Comparison of ENCODE assay signal across 10 cellular contexts in the genomic region with DNA sequence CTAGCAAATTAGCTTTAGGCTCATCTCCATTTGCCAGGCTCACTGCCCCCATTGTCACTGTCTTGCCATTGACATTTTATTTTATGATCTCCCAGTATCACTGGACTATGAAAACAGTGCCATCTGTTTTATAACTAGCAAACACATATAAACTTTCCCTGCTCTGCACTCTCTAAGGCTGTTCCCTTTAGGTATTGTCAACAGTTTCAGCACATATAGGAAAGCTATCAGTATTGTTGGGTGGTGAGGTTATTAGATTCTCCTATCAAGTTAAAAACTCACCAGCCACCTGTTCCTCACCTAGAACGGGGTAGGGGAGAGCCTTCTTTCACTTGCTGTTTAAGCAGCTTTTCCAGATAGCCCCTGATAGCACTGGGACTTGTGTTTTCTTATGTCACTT. TPM values are rescaled to one million over a fixed set of nuclear protein-coding genes. Genes with fewer than 3 reads are reported as not detected.
A peak's percentile ranks its signal among the peaks of the same experiment; 100 is the strongest.
DNase-seq lines count a peak whose midpoint lies in the region; ATAC-seq, FAIRE-seq and TF ChIP-seq lines count a peak whose summit lies in the region.
"Had no signal": no experiment of that assay in that cellular context is flagged by ENCODE, and none has a peak within 500 bp of the region (broad histone marks: within the 10 kb centered on the region; RNA-seq: fewer than 3 reads in every experiment).

No MANE protein-coding gene starts in this region.

- CTCF ChIA-PET in activated CD4-positive, alpha-beta memory T cell treated with anti-CD3 and anti-CD28 coated beads for 36 hours (lab: Charles Lee) = interaction anchor here (1.1 to 2.0 kb wide), 2 partner anchors 30 to 84 kb away, joined by 5 to 9 read pairs; no protein-coding TSS in a partner anchor
- CTCF ChIA-PET in activated CD4-positive, alpha-beta memory T cell treated with anti-CD3 and anti-CD28 coated beads, Interleukin-2, amount 10 ng/mL, durations not matched to agents 7 days and 5 days (lab: Charles Lee) = interaction anchor here (0.7 to 2.3 kb wide), 7 partner anchors 10 to 242 kb away, joined by 3 to 10 read pairs (median 5); no protein-coding TSS in a partner anchor
- CTCF ChIA-PET in HepG2 (lab: Yijun Ruan, JAX; ENCODE audit: low intra/inter-chr PET ratio, low total read pairs) = no interaction called here

- ATAC-seq in HepG2 = peak; percentile 19
- ATAC-seq in stimulated activated memory B cell treated with anti-CD40 and anti-IgM and Interleukin-4, amounts not matched to agents 10 μg/mL and 1 μg/mL and 100 μg/mL, for 72 hours = no peak
- ATAC-seq in activated CD4-positive, CD25-positive, alpha-beta regulatory T cell treated with anti-CD3 and anti-CD28 coated beads, Interleukin-2, amount 50 U/mL, for 24 hours = no peak
- ATAC-seq in HG03342 (IDR thresholded peaks at IDR 0.05; ENCODE audit: unreplicated experiment) = no peak

- H3K27ac ChIP-seq in VCaP (peak overlapping the region; percentile 13; the same call in 1 of the 2 replicates), HepG2 (ENCODE audit: extremely low read length, insufficient read depth, low read length) (peak overlapping the region; percentile 91)

- in situ Hi-C loops in HepG2 (cut with HindIII; ENCODE audit: extremely low pct_ligation_motif_present, low pct_unique_long_range_greater_than_20kb) = no loop called here

- H3K36me3 ChIP-seq in HepG2 (replicated peaks in 1 of 2; ENCODE audit: control insufficient read depth in 1 of 2, insufficient read depth in 2 of 2, low read length in 2 of 2) = peaks cover 2 to 22% of the 10 kb centered on the region in 2 experiments; a peak in 4 of 5 replicates

- peaks cover 44% of the 10 kb centered on the region for H3K4me1 Mint-ChIP-seq in activated CD4-positive, alpha-beta memory T cell treated with anti-CD3 and anti-CD28 coated beads for 36 hours (ENCODE audit: low read depth)
- H3K4me1 Mint-ChIP-seq in activated CD4-positive, alpha-beta memory T cell treated with anti-CD3 and anti-CD28 coated beads, Interleukin-2, amount 10 ng/mL, durations not matched to agents 7 days and 5 days = peaks cover 30% of the 10 kb centered on the region
- H3K4me1 Mint-ChIP-seq in stimulated activated memory B cell treated with anti-CD40 and anti-IgM and Interleukin-4, amounts not matched to agents 10 μg/mL and 1 μg/mL and 100 μg/mL, for 72 hours = peaks cover 41% of the 10 kb centered on the region

- H3K9ac ChIP-seq in HepG2 (ENCODE audit: insufficient read depth, low read depth, low read length) = peak overlapping the region; percentile 59

- H3K9me3 Mint-ChIP-seq in activated CD4-positive, alpha-beta memory T cell treated with anti-CD3 and anti-CD28 coated beads for 36 hours = no peaks in the 10 kb centered on the region
- H3K9me3 Mint-ChIP-seq in activated CD4-positive, alpha-beta memory T cell treated with anti-CD3 and anti-CD28 coated beads, Interleukin-2, amount 10 ng/mL, durations not matched to agents 7 days and 5 days = no peaks in the 10 kb centered on the region
- H3K9me3 Mint-ChIP-seq in stimulated activated memory B cell treated with anti-CD40 and anti-IgM and Interleukin-4, amounts not matched to agents 10 μg/mL and 1 μg/mL and 100 μg/mL, for 72 hours = no peaks in the 10 kb centered on the region

- TF ChIP-seq CTCF in VCaP (conservative IDR thresholded peaks at IDR 0.05) = no peak
- TF ChIP-seq CTCF in HepG2 (CRISPR knock-in tag; IDR thresholded peaks at IDR 0.05) = no peak

- POLR2A ChIA-PET in activated CD4-positive, alpha-beta memory T cell treated with anti-CD3 and anti-CD28 coated beads for 36 hours (lab: Charles Lee) = interaction anchor here (0.9 to 1.7 kb wide), 2 partner anchors 22 to 31 kb away, joined by 3 to 4 read pairs; no protein-coding TSS in a partner anchor
- POLR2A ChIA-PET in activated CD4-positive, alpha-beta memory T cell treated with anti-CD3 and anti-CD28 coated beads, Interleukin-2, amount 10 ng/mL, durations not matched to agents 7 days and 5 days (lab: Charles Lee) = interaction anchor here (1.2 to 2.3 kb wide), 5 partner anchors 10 to 76 kb away, joined by 3 to 6 read pairs (median 4); a partner anchor contains a TSS
- POLR2A ChIA-PET in HepG2 (lab: Yijun Ruan, JAX) = interaction anchor here (0.8 to 5.7 kb wide), 5 partner anchors 10 to 34 kb away, joined by 3 to 75 read pairs (median 4); a partner anchor contains a TSS

- H3K27ac Mint-ChIP-seq in activated CD4-positive, alpha-beta memory T cell treated with anti-CD3 and anti-CD28 coated beads for 36 hours = peak overlapping the region; percentile 62
- no peak overlapping the region for H3K27ac Mint-ChIP-seq in activated CD4-positive, alpha-beta memory T cell treated with anti-CD3 and anti-CD28 coated beads, Interleukin-2, amount 10 ng/mL, durations not matched to agents 7 days and 5 days
- H3K27ac Mint-ChIP-seq in stimulated activated memory B cell treated with anti-CD40 and anti-IgM and Interleukin-4, amounts not matched to agents 10 μg/mL and 1 μg/mL and 100 μg/mL, for 72 hours = peak overlapping the region; percentile 30

- no peak overlapping the region; a peak in 1 of 6 replicates for H3K4me3 ChIP-seq in HepG2 (replicated peaks in 1 of 3; ENCODE audit: insufficient read depth in 1 of 3, low read depth in 2 of 3, low read length in 3 of 3)

- no peak overlapping the region for H3K4me3 Mint-ChIP-seq in activated CD4-positive, alpha-beta memory T cell treated with anti-CD3 and anti-CD28 coated beads for 36 hours
- no peak overlapping the region for H3K4me3 Mint-ChIP-seq in activated CD4-positive, alpha-beta memory T cell treated with anti-CD3 and anti-CD28 coated beads, Interleukin-2, amount 10 ng/mL, durations not matched to agents 7 days and 5 days
- H3K4me3 Mint-ChIP-seq in stimulated activated memory B cell treated with anti-CD40 and anti-IgM and Interleukin-4, amounts not matched to agents 10 μg/mL and 1 μg/mL and 100 μg/mL, for 72 hours = no peak overlapping the region

- intact Hi-C loops in activated CD4-positive, alpha-beta memory T cell treated with anti-CD3 and anti-CD28 coated beads for 36 hours (cut with micrococcal nuclease) = no loop called here
- intact Hi-C loops in HepG2 (cut with micrococcal nuclease; ENCODE audit: unreplicated experiment) = no loop called here

- no peaks in the 10 kb centered on the region for H3K27me3 ChIP-seq in HepG2 (ENCODE audit: control insufficient read depth in 1 of 2, insufficient read depth in 2 of 2, low read length in 2 of 2)

- DNase-seq in activated CD4-positive, alpha-beta memory T cell treated with anti-CD3 and anti-CD28 coated beads for 36 hours = no peak
- DNase-seq in activated CD4-positive, alpha-beta memory T cell treated with anti-CD3 and anti-CD28 coated beads, Interleukin-2, amount 10 ng/mL, durations not matched to agents 7 days and 5 days = no peak
- DNase-seq in HepG2 (ENCODE audit: low spot score) (no peak), NCI-H1417 treated with DMSO at 0.1 percent for 48 hours (lab: John Stamatoyannopoulos, UW) (no peak)
- DNase-seq: NCI-H187, SHP77 had no signal

- no peak for FAIRE-seq in HepG2 (lab: Jason Lieb, UNC)

- no peak for TF ChIP-seq EP300 in HepG2 (IDR thresholded peaks at IDR 0.05; ENCODE audit: low read depth in 2 of 2, low read length in 2 of 2)
- TF ChIP-seq EP300 in HepG2 (CRISPR knock-in tag; IDR thresholded peaks at IDR 0.05; ENCODE audit: borderline replicate concordance) = no peak

- no peak for TF ChIP-seq RAD21 in HepG2 (CRISPR knock-in tag; IDR thresholded peaks at IDR 0.05)

- no peaks in the 10 kb centered on the region for H3K27me3 Mint-ChIP-seq in activated CD4-positive, alpha-beta memory T cell treated with anti-CD3 and anti-CD28 coated beads for 36 hours
- H3K27me3 Mint-ChIP-seq in activated CD4-positive, alpha-beta memory T cell treated with anti-CD3 and anti-CD28 coated beads, Interleukin-2, amount 10 ng/mL, durations not matched to agents 7 days and 5 days = no peaks in the 10 kb centered on the region
- no peaks in the 10 kb centered on the region for H3K27me3 Mint-ChIP-seq in stimulated activated memory B cell treated with anti-CD40 and anti-IgM and Interleukin-4, amounts not matched to agents 10 μg/mL and 1 μg/mL and 100 μg/mL, for 72 hours

- H3K36me3 Mint-ChIP-seq in activated CD4-positive, alpha-beta memory T cell treated with anti-CD3 and anti-CD28 coated beads for 36 hours = peaks cover 47% of the 10 kb centered on the region
- peaks cover 67% of the 10 kb centered on the region for H3K36me3 Mint-ChIP-seq in activated CD4-positive, alpha-beta memory T cell treated with anti-CD3 and anti-CD28 coated beads, Interleukin-2, amount 10 ng/mL, durations not matched to agents 7 days and 5 days (ENCODE audit: low read depth)
- peaks cover 62% of the 10 kb centered on the region for H3K36me3 Mint-ChIP-seq in stimulated activated memory B cell treated with anti-CD40 and anti-IgM and Interleukin-4, amounts not matched to agents 10 μg/mL and 1 μg/mL and 100 μg/mL, for 72 hours

- peaks cover 3% of the 10 kb centered on the region for H3K79me2 ChIP-seq in HepG2 (ENCODE audit: insufficient read depth, low read length)

- no peak overlapping the region for H2AFZ ChIP-seq in HepG2 (ENCODE audit: low read length)

- no peaks in the 10 kb centered on the region for H3K9me3 ChIP-seq in HepG2 (ENCODE audit: low read length)

- H3K4me2 ChIP-seq in HepG2 (ENCODE audit: low read depth, low read length) = peak overlapping the region; percentile 49

- no TSS peak for BruUV-seq in HepG2 (replicated peaks; lab: Mats Ljungman, UMichigan)

- peaks cover 54% of the 10 kb centered on the region for H3K4me1 ChIP-seq in HepG2 (ENCODE audit: insufficient read depth, low read length)

- H4K20me1 ChIP-seq in HepG2 (ENCODE audit: insufficient read depth, low read length) = no peaks in the 10 kb centered on the region

- WGBS in HepG2 (ENCODE audit: low lambda C conversion rate) = 55% methylated on average over 1 of the region's 1 CpG

- TF ChIP-seq POLR2A in HepG2 (IDR thresholded peaks at IDR 0.05; ENCODE audit: insufficient read depth in 1 of 2, low read depth in 2 of 2, low read length in 2 of 2) = no peak

RNA-seq across cellular contexts. Expression of a gene that starts 32.5 kb away (rescaled TPM):
- total RNA-seq in activated CD4-positive, alpha-beta memory T cell treated with anti-CD3 and anti-CD28 coated beads for 36 hours = 100 to 1,000 TPM; 325 to 343 TPM
- 100 to 1,000 TPM; 192 to 196 TPM for total RNA-seq in activated CD4-positive, alpha-beta memory T cell treated with anti-CD3 and anti-CD28 coated beads, Interleukin-2, amount 10 ng/mL, durations not matched to agents 7 days and 5 days
- total RNA-seq in HepG2 (2016; rRNA removed; fragmentation: Illumina TruSeq; extraction: Trizol) = 92.1 and 109 TPM in 2 replicates
- total RNA-seq in HepG2 (2016; cell fraction: cytosol; rRNA removed; fragmentation: Illumina TruSeq; extraction: Trizol; ENCODE audit: low read depth) = 30.7 and 32.1 TPM in 2 replicates
- total RNA-seq in HepG2 (2016; cell fraction: insoluble cytoplasmic fraction; rRNA removed; fragmentation: Illumina TruSeq; extraction: Trizol) = 93.7 and 102 TPM in 2 replicates
- 40.1 and 45.4 TPM in 2 replicates for total RNA-seq in HepG2 (2016; cell fraction: membrane; rRNA removed; fragmentation: Illumina TruSeq; extraction: Trizol)
- 117 and 122 TPM in 2 replicates for total RNA-seq in HepG2 (2016; cell fraction: nucleus; rRNA removed; fragmentation: Illumina TruSeq; extraction: Trizol)
- polyA plus RNA-seq in HepG2 (2011; rRNA removed) = 37.3 and 43.8 TPM in 2 replicates
- polyA plus RNA-seq in HepG2 (2011; cell fraction: cytosol; rRNA removed) = 20.7 and 26.9 TPM in 2 replicates
- 67.5 and 77.8 TPM in 2 replicates for polyA plus RNA-seq in HepG2 (2011; cell fraction: nucleus; rRNA removed)
- 46.4 and 55.2 TPM in 2 replicates for polyA plus RNA-seq in HepG2 (2012)
- polyA plus RNA-seq in HepG2 (2016; cell fraction: cytosol; fragmentation: Illumina TruSeq; extraction: Trizol; ENCODE audit: low read depth) = 12.3 and 18.6 TPM in 2 replicates
- 85.8 and 89.0 TPM in 2 replicates for polyA plus RNA-seq in HepG2 (2016; cell fraction: insoluble cytoplasmic fraction; fragmentation: Illumina TruSeq; extraction: Trizol; ENCODE audit: low read depth)
- polyA plus RNA-seq in HepG2 (2016; cell fraction: membrane; fragmentation: Illumina TruSeq; extraction: Trizol; ENCODE audit: low read depth) = 27.6 and 32.5 TPM in 2 replicates
- polyA plus RNA-seq in HepG2 (2016; cell fraction: nucleus; fragmentation: Illumina TruSeq; extraction: Trizol; ENCODE audit: insufficient read depth, low read depth) = 97.6 and 113 TPM in 2 replicates
- 26.0 and 106 TPM in 2 replicates for polyA minus RNA-seq in HepG2 (2011; rRNA and poly(A)+ RNA removed; ENCODE audit: low replicate concordance)
- 21.5 and 23.9 TPM in 2 replicates for polyA minus RNA-seq in HepG2 (2011; cell fraction: cytosol; rRNA and poly(A)+ RNA removed)
- 213 and 290 TPM in 2 replicates for polyA minus RNA-seq in HepG2 (2011; cell fraction: nucleus; rRNA and poly(A)+ RNA removed)

RNA-seq across cellular contexts. Expression of a gene that starts 34.5 kb away (rescaled TPM):
- total RNA-seq in activated CD4-positive, alpha-beta memory T cell treated with anti-CD3 and anti-CD28 coated beads for 36 hours = 10 to 100 TPM; 15.9 to 16.7 TPM
- 10 to 100 TPM; 47.8 to 51.3 TPM for total RNA-seq in activated CD4-positive, alpha-beta memory T cell treated with anti-CD3 and anti-CD28 coated beads, Interleukin-2, amount 10 ng/mL, durations not matched to agents 7 days and 5 days
- 22.2 and 31.1 TPM in 2 replicates for total RNA-seq in HepG2 (2016; rRNA removed; fragmentation: Illumina TruSeq; extraction: Trizol)
- 1.6 and 2.2 TPM in 2 replicates for total RNA-seq in HepG2 (2016; cell fraction: cytosol; rRNA removed; fragmentation: Illumina TruSeq; extraction: Trizol; ENCODE audit: low read depth)
- 22.9 and 30.3 TPM in 2 replicates for total RNA-seq in HepG2 (2016; cell fraction: insoluble cytoplasmic fraction; rRNA removed; fragmentation: Illumina TruSeq; extraction: Trizol)
- 6.6 and 8.3 TPM in 2 replicates for total RNA-seq in HepG2 (2016; cell fraction: membrane; rRNA removed; fragmentation: Illumina TruSeq; extraction: Trizol)
- 26.9 and 27.1 TPM in 2 replicates for total RNA-seq in HepG2 (2016; cell fraction: nucleus; rRNA removed; fragmentation: Illumina TruSeq; extraction: Trizol)
- 23.8 and 25.1 TPM in 2 replicates for polyA plus RNA-seq in HepG2 (2011; rRNA removed)
- polyA plus RNA-seq in HepG2 (2011; cell fraction: cytosol; rRNA removed) = 12.7 and 16.6 TPM in 2 replicates
- 24.5 and 34.7 TPM in 2 replicates for polyA plus RNA-seq in HepG2 (2011; cell fraction: nucleus; rRNA removed)
- polyA plus RNA-seq in HepG2 (2012) = 11.2 and 17.0 TPM in 2 replicates
- 0.84 and 1.2 TPM in 2 replicates for polyA plus RNA-seq in HepG2 (2016; cell fraction: cytosol; fragmentation: Illumina TruSeq; extraction: Trizol; ENCODE audit: low read depth)
- polyA plus RNA-seq in HepG2 (2016; cell fraction: insoluble cytoplasmic fraction; fragmentation: Illumina TruSeq; extraction: Trizol; ENCODE audit: low read depth) = 14.4 and 15.3 TPM in 2 replicates
- polyA plus RNA-seq in HepG2 (2016; cell fraction: membrane; fragmentation: Illumina TruSeq; extraction: Trizol; ENCODE audit: low read depth) = 1.9 and 2.2 TPM in 2 replicates
- 20.1 and 22.5 TPM in 2 replicates for polyA plus RNA-seq in HepG2 (2016; cell fraction: nucleus; fragmentation: Illumina TruSeq; extraction: Trizol; ENCODE audit: insufficient read depth, low read depth)
- 7.9 and 31.1 TPM in 2 replicates for polyA minus RNA-seq in HepG2 (2011; rRNA and poly(A)+ RNA removed; ENCODE audit: low replicate concordance)
- 14.6 and 20.1 TPM in 2 replicates for polyA minus RNA-seq in HepG2 (2011; cell fraction: cytosol; rRNA and poly(A)+ RNA removed)
- 47.4 and 79.1 TPM in 2 replicates for polyA minus RNA-seq in HepG2 (2011; cell fraction: nucleus; rRNA and poly(A)+ RNA removed)
